12 cellular contexts compared by ENCODE assay signal in genomic region chr12:54390176-54390667, GRCh38. TPM values are rescaled to one million over a fixed set of nuclear protein-coding genes. Genes with fewer than 3 reads are reported as not detected.
DNase-seq lines count a peak whose midpoint lies in the region; ATAC-seq and TF ChIP-seq lines count a peak whose summit lies in the region.
"Had no signal": no experiment of that assay in that cellular context is flagged by ENCODE, and none has a peak within 500 bp of the region (broad histone marks: within the 10 kb centered on the region; RNA-seq: fewer than 3 reads in every experiment).

No MANE protein-coding gene starts in this region.

- H3K4me1 Mint-ChIP-seq in activated naive CD8-positive, alpha-beta T cell treated with anti-CD3 and anti-CD28 coated beads for 36 hours: peaks cover 30% of the 10 kb centered on the region

- H3K27ac Mint-ChIP-seq in activated naive CD8-positive, alpha-beta T cell treated with anti-CD3 and anti-CD28 coated beads for 36 hours: no peak overlapping the region
- H3K27ac Mint-ChIP-seq: activated CD4-positive, alpha-beta T cell treated with anti-CD3 and anti-CD28 coated beads for 36 hours had no signal

- H4K20me1 ChIP-seq in IMR-90 (ENCODE audit: insufficient read depth, low read length): peaks cover 18% of the 10 kb centered on the region

- no peak overlapping the region for H3K23ac ChIP-seq in IMR-90 (ENCODE audit: low read depth, low read length)

- peak overlapping the region; percentile 20; the same call in 1 of the 2 replicates for H2AK5ac ChIP-seq in IMR-90 (ENCODE audit: low read depth, low read length)

- no peaks in the 10 kb centered on the region for H3K9me1 ChIP-seq in IMR-90 (ENCODE audit: insufficient read depth, low read length)

- no peak overlapping the region for H3K18ac ChIP-seq in IMR-90 (ENCODE audit: low read depth, low read length)

- H2AK9ac ChIP-seq in IMR-90 (replicated peaks; ENCODE audit: low read depth, low read length, poor library complexity): peak overlapping the region; percentile 38

- no peak overlapping the region for H3K4me2 ChIP-seq in IMR-90 (ENCODE audit: low read depth, low read length)

- H3K36me3 ChIP-seq in IMR-90 (ENCODE audit: control insufficient read depth, insufficient read depth, low read length) (peaks cover 27% of the 10 kb centered on the region), body of pancreas (replicated peaks in 1 of 2; ENCODE audit: insufficient read depth in 1 of 2, low read depth in 2 of 2) (no peaks in the 10 kb centered on the region)

- intact Hi-C loops in IMR-90 (cut with micrococcal nuclease) (no loop called here), body of pancreas (cut with DNase I) (no loop called here)

- POLR2A ChIA-PET in IMR-90 (lab: Charles Lee; ENCODE audit: unreplicated experiment): no interaction called here

- no peak overlapping the region for H2BK5ac ChIP-seq in IMR-90 (ENCODE audit: low read depth, low read length, poor library complexity, severe bottlenecking)

- H2BK120ac ChIP-seq in IMR-90 (ENCODE audit: low read depth, low read length): no peak overlapping the region

- H3K36me3 Mint-ChIP-seq in activated naive CD8-positive, alpha-beta T cell treated with anti-CD3 and anti-CD28 coated beads for 36 hours: peaks cover 3% of the 10 kb centered on the region

- no peak overlapping the region for H3K14ac ChIP-seq in IMR-90 (replicated peaks; ENCODE audit: low read depth, low read length)

- no peak overlapping the region for H2BK20ac ChIP-seq in IMR-90 (ENCODE audit: low read depth, low read length)

- H3K27me3 Mint-ChIP-seq in activated naive CD8-positive, alpha-beta T cell treated with anti-CD3 and anti-CD28 coated beads for 36 hours: no peaks in the 10 kb centered on the region
- H3K27me3 Mint-ChIP-seq: activated CD4-positive, alpha-beta T cell treated with anti-CD3 and anti-CD28 coated beads for 36 hours had no signal

- TF ChIP-seq POLR2A in IMR-90 (IDR thresholded peaks at IDR 0.05; ENCODE audit: low read depth, low read length) (no peak), body of pancreas (IDR thresholded peaks at IDR 0.05) (no peak)

- no peak overlapping the region for H2AFZ ChIP-seq in IMR-90 (replicated peaks; ENCODE audit: low read length, poor library complexity)

- H3K56ac ChIP-seq in IMR-90 (ENCODE audit: extremely low read depth, insufficient read depth, low read length): no peak overlapping the region

- TF ChIP-seq CTCF in C4-2B (conservative IDR thresholded peaks at IDR 0.05) (no peak), IMR-90 (conservative IDR thresholded peaks at IDR 0.05; ENCODE audit: low read depth, low read length) (no peak), body of pancreas (IDR thresholded peaks at IDR 0.05) (no peak)

- CTCF ChIA-PET in IMR-90 (lab: Yijun Ruan, JAX): no interaction called here

- dilution Hi-C loops in IMR-90 (cut with HindIII; ENCODE audit: low sequenced_read_pairs, unreplicated experiment): no loop called here

- H3K9me3 ChIP-seq in IMR-90 (ENCODE audit: control insufficient read depth, insufficient read depth, low read length) (no peaks in the 10 kb centered on the region), body of pancreas (no peaks in the 10 kb centered on the region)

- H3K27ac ChIP-seq in C4-2B (peak overlapping the region; percentile 97), IMR-90 (ENCODE audit: insufficient read depth, low read length) (no peak overlapping the region), body of pancreas (no peak overlapping the region)

- H3K4me3 ChIP-seq in IMR-90 (ENCODE audit: insufficient read depth, low read depth, low read length) (no peak overlapping the region), body of pancreas (no peak overlapping the region)
- H3K4me3 ChIP-seq: lung had no signal

- peaks cover 0 to 13% of the 10 kb centered on the region in 2 experiments; a peak in 2 of 4 replicates for H3K79me1 ChIP-seq in IMR-90 (ENCODE audit: low read depth in 1 of 2, low read length in 2 of 2)

- peak overlapping the region; percentile 18 for H3K4me3 Mint-ChIP-seq in activated naive CD8-positive, alpha-beta T cell treated with anti-CD3 and anti-CD28 coated beads for 36 hours

- H3K27me3 ChIP-seq in IMR-90 (ENCODE audit: control insufficient read depth, insufficient read depth, low read length) (no peaks in the 10 kb centered on the region), body of pancreas (no peaks in the 10 kb centered on the region)

- H3K4ac ChIP-seq in IMR-90 (ENCODE audit: low read depth, low read length): no peak overlapping the region

- H2BK15ac ChIP-seq in IMR-90 (ENCODE audit: low read depth, low read length): no peak overlapping the region

- ATAC-seq in IMR-90 (ENCODE audit: low read depth) (no peak), HG03432 (IDR thresholded peaks at IDR 0.05; ENCODE audit: unreplicated experiment) (no peak), body of pancreas (no peak), GM19452 (IDR thresholded peaks at IDR 0.05; ENCODE audit: unreplicated experiment) (no peak)

- in situ Hi-C loops in IMR-90 (cut with MboI; ENCODE audit: low sequenced_read_pairs): no loop called here

- H4K8ac ChIP-seq in IMR-90 (ENCODE audit: low read depth in 2 of 2, low read length in 2 of 2): no peak overlapping the region

- no peak for DNase-seq in IMR-90
- no peak for DNase-seq in activated naive CD8-positive, alpha-beta T cell treated with anti-CD3 and anti-CD28 coated beads for 36 hours
- peak; percentile 81 for DNase-seq in mesenteric fat pad (ENCODE audit: low spot score)
- DNase-seq in body of pancreas: no peak
- DNase-seq in COLO829 (ENCODE audit: low spot score): no peak
- DNase-seq: activated CD4-positive, alpha-beta T cell treated with anti-CD3 and anti-CD28 coated beads for 36 hours; dermis blood vessel endothelial cell; NCI-H1694 had no signal

- WGBS in IMR-90 (ENCODE audit: extremely low coverage in 2 of 2, insufficient read length in 1 of 2), 2 experiments: no CpG with 5 or more reads among the region's 7 CpGs
- 65 to 75% methylated on average over 5 to 7 of the region's 7 CpGs for WGBS in body of pancreas, 2 donors

- no peak overlapping the region for H4K5ac ChIP-seq in IMR-90 (ENCODE audit: low read depth, low read length)

- no TSS peak for BruUV-seq in IMR-90 (replicated peaks; lab: Mats Ljungman, UMichigan)

- H4K91ac ChIP-seq in IMR-90 (ENCODE audit: insufficient read depth, low read depth, low read length): no peak overlapping the region

- no peak overlapping the region for H3K9ac ChIP-seq in IMR-90 (ENCODE audit: low read depth, low read length)

- H3K9me3 Mint-ChIP-seq in activated naive CD8-positive, alpha-beta T cell treated with anti-CD3 and anti-CD28 coated beads for 36 hours: no peaks in the 10 kb centered on the region

- H3K4me1 ChIP-seq in IMR-90 (ENCODE audit: control insufficient read depth, insufficient read depth, low read length) (peaks cover 4% of the 10 kb centered on the region; the same call in 1 of the 2 replicates), body of pancreas (no peaks in the 10 kb centered on the region)

- TF ChIP-seq RAD21 in IMR-90 (IDR thresholded peaks at IDR 0.05; ENCODE audit: low read length): no peak

TF ChIP-seq in IMR-90, 13 proteins besides CTCF, POLR2A, EP300 and RAD21 (continues in another document):
- TF ChIP-seq MAZ (IDR thresholded peaks at IDR 0.05; ENCODE audit: borderline replicate concordance, low read depth, low read length) (no peak), NFE2L2 (IDR thresholded peaks at IDR 0.05; ENCODE audit: low read depth, low read length) (no peak), CEBPB (IDR thresholded peaks at IDR 0.05; ENCODE audit: low read depth, low read length) (no peak), MAFK (IDR thresholded peaks at IDR 0.05; ENCODE audit: low read depth, low read length) (no peak), USF2 (IDR thresholded peaks at IDR 0.05; ENCODE audit: low read depth, low read length) (no peak), SMC3 (IDR thresholded peaks at IDR 0.05; ENCODE audit: low read depth, low read length) (no peak), RCOR1 (IDR thresholded peaks at IDR 0.05; ENCODE audit: insufficient replicate concordance, low read length) (no peak), MXI1 (IDR thresholded peaks at IDR 0.05; ENCODE audit: borderline replicate concordance, low read depth, low read length) (no peak), RFX5 (IDR thresholded peaks at IDR 0.05; ENCODE audit: low read depth, low read length) (no peak)

RNA-seq across cellular contexts. Expression of gene ZNF385A, which starts 5.7 kb away (rescaled TPM):
- total RNA-seq in IMR-90 (2012; rRNA removed): 0.28 and 0.36 TPM in 2 replicates
- 2.5 and 2.9 TPM in 2 replicates for polyA plus RNA-seq in IMR-90 (2012; rRNA removed)
- polyA plus RNA-seq in IMR-90 (2012; cell fraction: cytosol; rRNA removed): 3.1 and 5.4 TPM in 2 replicates
- polyA plus RNA-seq in IMR-90 (2012; cell fraction: nucleus; rRNA removed; ENCODE audit: low replicate concordance): 3.7 and 8.0 TPM in 2 replicates
- 1 to 10 TPM; 1.0 to 1.1 TPM for total RNA-seq in activated naive CD8-positive, alpha-beta T cell treated with anti-CD3 and anti-CD28 coated beads for 36 hours
- total RNA-seq in mesenteric fat pad: 31.9 TPM
- 1 to 10 TPM; 3.1 to 7.3 TPM for total RNA-seq in body of pancreas

RNA-seq across cellular contexts. Expression of gene GPR84, which starts 25.9 kb away (rescaled TPM):
- not detected in 2 replicates for total RNA-seq in IMR-90 (2012; rRNA removed)
- not detected in 2 replicates for polyA plus RNA-seq in IMR-90 (2012; rRNA removed)
- polyA plus RNA-seq in IMR-90 (2012; cell fraction: cytosol; rRNA removed): 0.02 TPM in 1 of 2 replicates, not detected in the other
- polyA plus RNA-seq in IMR-90 (2012; cell fraction: nucleus; rRNA removed; ENCODE audit: low replicate concordance): 0.19 and 0.36 TPM in 2 replicates
- total RNA-seq in activated naive CD8-positive, alpha-beta T cell treated with anti-CD3 and anti-CD28 coated beads for 36 hours: 1 to 10 TPM in 1 of 2 experiments, under 1 TPM in 1; 0.62 to 1.2 TPM
- 2.3 TPM for total RNA-seq in mesenteric fat pad
- not detected for total RNA-seq in body of pancreas

RNA-seq across cellular contexts. Expression of gene ITGA5, which starts 28.8 kb away (rescaled TPM):
- total RNA-seq in IMR-90 (2012; rRNA removed) (144 and 159 TPM in 2 replicates), mesenteric fat pad (125 TPM), body of pancreas (10 to 100 TPM; 28.5 to 49.1 TPM)
- 254 and 259 TPM in 2 replicates for polyA plus RNA-seq in IMR-90 (2012; rRNA removed)
- 136 and 185 TPM in 2 replicates for polyA plus RNA-seq in IMR-90 (2012; cell fraction: cytosol; rRNA removed)
- polyA plus RNA-seq in IMR-90 (2012; cell fraction: nucleus; rRNA removed; ENCODE audit: low replicate concordance): 196 and 225 TPM in 2 replicates
- total RNA-seq in activated naive CD8-positive, alpha-beta T cell treated with anti-CD3 and anti-CD28 coated beads for 36 hours: 10 to 100 TPM; 18.3 to 20.1 TPM
